17 cellular contexts compared by ENCODE assay signal in genomic region chr13:77312311-77312710, GRCh38.
"Had no signal": no experiment of that assay in that cellular context is flagged by ENCODE, and none has a peak within 500 bp of the region (broad histone marks: within the 10 kb centered on the region; RNA-seq: fewer than 3 reads in every experiment).

No MANE protein-coding gene starts in this region.

- H3K27ac Mint-ChIP-seq: activated CD4-positive, alpha-beta memory T cell treated with anti-CD3 and anti-CD28 coated beads for 36 hours; activated naive CD8-positive, alpha-beta T cell; dendritic cell treated with granulocyte-macrophage colony-stimulating factor and Interleukin-4, amounts not matched to agents 40 ng/mL and 50 ng/mL, for 4 days; nephron progenitor cell; stimulated activated naive B cell treated with anti-CD40 and anti-IgM and Interleukin-4, amounts not matched to agents 10 μg/mL and 1 μg/mL and 100 μg/mL, for 72 hours had no signal

- H3K4me3 Mint-ChIP-seq: activated CD4-positive, alpha-beta memory T cell treated with anti-CD3 and anti-CD28 coated beads for 36 hours; activated naive CD8-positive, alpha-beta T cell; activated T-cell treated with anti-CD3 and anti-CD28 coated beads, Interleukin-2, amount 50 U/mL, for 24 hours; dendritic cell treated with granulocyte-macrophage colony-stimulating factor and Interleukin-4, amounts not matched to agents 40 ng/mL and 50 ng/mL, for 4 days; nephron progenitor cell; stimulated activated naive B cell treated with anti-CD40 and anti-IgM and Interleukin-4, amounts not matched to agents 10 μg/mL and 1 μg/mL and 100 μg/mL, for 72 hours had no signal

- H3K27me3 Mint-ChIP-seq: activated CD4-positive, alpha-beta memory T cell treated with anti-CD3 and anti-CD28 coated beads for 36 hours; activated naive CD8-positive, alpha-beta T cell; activated T-cell treated with anti-CD3 and anti-CD28 coated beads, Interleukin-2, amount 50 U/mL, for 24 hours; dendritic cell treated with granulocyte-macrophage colony-stimulating factor and Interleukin-4, amounts not matched to agents 40 ng/mL and 50 ng/mL, for 4 days; stimulated activated naive B cell treated with anti-CD40 and anti-IgM and Interleukin-4, amounts not matched to agents 10 μg/mL and 1 μg/mL and 100 μg/mL, for 72 hours had no signal

- H3K27me3 ChIP-seq: esophagus squamous epithelium, upper lobe of right lung had no signal

- H3K9me3 ChIP-seq: esophagus squamous epithelium, upper lobe of right lung had no signal

- H3K4me3 ChIP-seq: esophagus squamous epithelium, upper lobe of right lung had no signal

- H3K27ac ChIP-seq: esophagus squamous epithelium, upper lobe of right lung, WERI-Rb-1 had no signal

- H3K36me3 ChIP-seq: upper lobe of right lung, WERI-Rb-1 had no signal

- ATAC-seq: sciatic nerve; stimulated activated naive B cell treated with anti-CD40 and anti-IgM and Interleukin-4, amounts not matched to agents 10 μg/mL and 1 μg/mL and 100 μg/mL, for 72 hours; upper lobe of right lung had no signal

- H3K36me3 Mint-ChIP-seq: activated CD4-positive, alpha-beta memory T cell treated with anti-CD3 and anti-CD28 coated beads for 36 hours had no signal

- H3K9me3 Mint-ChIP-seq: activated CD4-positive, alpha-beta memory T cell treated with anti-CD3 and anti-CD28 coated beads for 36 hours; activated T-cell treated with anti-CD3 and anti-CD28 coated beads, Interleukin-2, amount 50 U/mL, for 24 hours; dendritic cell treated with granulocyte-macrophage colony-stimulating factor and Interleukin-4, amounts not matched to agents 40 ng/mL and 50 ng/mL, for 4 days; nephron progenitor cell had no signal

- DNase-seq: activated CD4-positive, alpha-beta memory T cell treated with anti-CD3 and anti-CD28 coated beads for 36 hours; activated CD4-positive, alpha-beta T cell treated with anti-CD3 and anti-CD28 coated beads for 4 hours; activated gamma-delta T cell; activated T-cell treated with anti-CD3 and anti-CD28 coated beads, Interleukin-2, amount 50 U/mL, for 24 hours; amniotic stem cell; effector memory CD4-positive, alpha-beta T cell; esophagus squamous epithelium; nephron progenitor cell; nucleus accumbens; stimulated activated CD4-positive, alpha-beta T cell treated with anti-CD3 and anti-CD28 coated beads, Interleukin-4, amount 100 ng/mL, for 4 hours; stimulated activated naive B cell treated with anti-CD40 and anti-IgM and Interleukin-4, amounts not matched to agents 10 μg/mL and 1 μg/mL and 100 μg/mL, for 72 hours; T-helper 2 cell; upper lobe of right lung; WERI-Rb-1 had no signal
